28 cellular contexts compared by ENCODE assay signal in the genomic region with DNA sequence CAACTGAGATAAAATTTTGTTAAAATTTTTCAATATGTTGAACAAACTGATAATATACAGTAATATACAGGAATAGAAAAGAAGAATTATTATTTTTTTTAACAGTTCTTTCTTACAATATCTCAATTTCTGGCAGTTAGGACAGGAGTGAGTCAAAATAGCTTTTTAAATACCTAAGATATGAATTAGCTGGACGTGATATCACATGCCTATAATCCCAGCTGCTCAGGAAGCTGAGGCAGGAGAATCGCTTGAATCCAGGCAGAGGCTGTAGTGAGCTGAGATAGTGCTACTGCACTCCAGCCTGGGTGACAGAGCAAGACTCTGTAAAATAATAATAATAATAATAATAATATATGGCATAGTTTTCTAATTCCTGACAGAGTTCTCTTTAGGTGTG.
"Had no signal": no experiment of that assay in that cellular context is flagged by ENCODE, and none has a peak within 500 bp of the region (broad histone marks: within the 10 kb centered on the region; RNA-seq: fewer than 3 reads in every experiment).

No MANE protein-coding gene starts in this region.

- H3K36me3 ChIP-seq: colonic mucosa, esophagus squamous epithelium, neural progenitor cell, prostate gland, spleen, tibial artery had no signal

- H3K27me3 ChIP-seq: colonic mucosa, esophagus squamous epithelium, hepatocyte, neural progenitor cell, spleen, testis, tibial artery had no signal

- DNase-seq: colonic mucosa; effector CD8-positive, alpha-beta T cell; endodermal cell; erythroblast; esophagus squamous epithelium; head of caudate nucleus; kidney; mesenchymal stem cell; mucosa of descending colon; naive thymus-derived CD4-positive, alpha-beta T cell; nucleus accumbens; spleen; stimulated activated CD4-positive, alpha-beta T cell treated with anti-CD3 and anti-CD28 coated beads, Interleukin-4, amount 100 ng/mL, for 4 hours; stimulated activated naive CD8-positive, alpha-beta T cell treated with anti-CD3 and anti-CD28 coated beads, Interleukin-15, Interleukin-2, amounts not matched to agents 100 U/mL and 50 U/mL, for 24 hours; substantia nigra; testis; tibial artery had no signal

- H3K9me3 Mint-ChIP-seq: nephron had no signal

- H3K9me3 ChIP-seq: colonic mucosa, esophagus squamous epithelium, mucosa of descending colon, prostate gland, testis, tibial artery had no signal

- H3K4me3 Mint-ChIP-seq: dendritic cell treated with granulocyte-macrophage colony-stimulating factor and Interleukin-4, amounts not matched to agents 40 ng/mL and 50 ng/mL, for 4 days; endodermal cell; mesothelial cell of epicardium; naive thymus-derived CD4-positive, alpha-beta T cell; nephron; neural progenitor cell; stimulated activated memory B cell treated with anti-CD40 and anti-IgM and Interleukin-4, amounts not matched to agents 10 μg/mL and 1 μg/mL and 100 μg/mL, for 72 hours; type B pancreatic cell had no signal

- H3K4me1 ChIP-seq: colonic mucosa, esophagus squamous epithelium, neural progenitor cell, prostate gland, spleen, testis, tibial artery had no signal

- H3K36me3 Mint-ChIP-seq: mesothelial cell of epicardium; naive thymus-derived CD4-positive, alpha-beta T cell; neural progenitor cell; stimulated activated memory B cell treated with anti-CD40 and anti-IgM and Interleukin-4, amounts not matched to agents 10 μg/mL and 1 μg/mL and 100 μg/mL, for 72 hours; type B pancreatic cell had no signal

- ATAC-seq: left lobe of liver; mucosa of descending colon; naive thymus-derived CD4-positive, alpha-beta T cell; stimulated activated memory B cell treated with anti-CD40 and anti-IgM and Interleukin-4, amounts not matched to agents 10 μg/mL and 1 μg/mL and 100 μg/mL, for 72 hours; stimulated activated naive CD8-positive, alpha-beta T cell treated with anti-CD3 and anti-CD28 coated beads, Interleukin-15, Interleukin-2, amounts not matched to agents 100 U/mL and 50 U/mL, for 24 hours had no signal

- H3K27ac ChIP-seq: colonic mucosa, esophagus squamous epithelium, hepatocyte, neural progenitor cell, prostate gland, skin epidermis, spleen, testis, tibial artery had no signal

- H3K27ac Mint-ChIP-seq: dendritic cell treated with granulocyte-macrophage colony-stimulating factor and Interleukin-4, amounts not matched to agents 40 ng/mL and 50 ng/mL, for 4 days; endodermal cell; mesothelial cell of epicardium; naive thymus-derived CD4-positive, alpha-beta T cell; nephron; neural progenitor cell; stimulated activated memory B cell treated with anti-CD40 and anti-IgM and Interleukin-4, amounts not matched to agents 10 μg/mL and 1 μg/mL and 100 μg/mL, for 72 hours; type B pancreatic cell had no signal

- H3K4me1 Mint-ChIP-seq: endodermal cell; mesothelial cell of epicardium; naive thymus-derived CD4-positive, alpha-beta T cell; stimulated activated memory B cell treated with anti-CD40 and anti-IgM and Interleukin-4, amounts not matched to agents 10 μg/mL and 1 μg/mL and 100 μg/mL, for 72 hours had no signal

- H3K27me3 Mint-ChIP-seq: dendritic cell treated with granulocyte-macrophage colony-stimulating factor and Interleukin-4, amounts not matched to agents 40 ng/mL and 50 ng/mL, for 4 days; naive thymus-derived CD4-positive, alpha-beta T cell; stimulated activated memory B cell treated with anti-CD40 and anti-IgM and Interleukin-4, amounts not matched to agents 10 μg/mL and 1 μg/mL and 100 μg/mL, for 72 hours; type B pancreatic cell had no signal

- H3K4me3 ChIP-seq: colonic mucosa, esophagus squamous epithelium, hepatocyte, lung, mucosa of descending colon, neural progenitor cell, prostate gland, skin epidermis, spleen, testis, tibial artery had no signal
